ENCODE assay signal across 18 cellular contexts in the genomic region with DNA sequence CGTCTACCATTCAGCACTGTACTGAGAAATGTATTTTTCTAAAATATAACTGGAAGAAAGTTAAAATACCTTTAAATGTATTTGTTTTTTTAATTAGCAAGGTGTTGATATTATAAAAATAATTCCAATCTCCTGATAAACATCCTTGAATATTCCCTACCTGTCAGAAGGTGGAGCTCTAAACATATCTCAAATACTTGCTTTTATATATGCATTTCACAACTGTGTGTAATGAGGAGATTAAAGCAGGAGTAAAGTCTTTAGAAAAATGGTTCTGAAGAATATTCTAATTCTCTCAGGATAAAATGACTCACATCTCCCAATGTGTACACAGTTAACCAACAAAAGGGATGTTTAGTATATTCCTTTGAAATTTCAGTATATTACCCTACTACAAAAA.
DNase-seq lines count a peak whose midpoint lies in the region; ATAC-seq, FAIRE-seq and TF ChIP-seq lines count a peak whose summit lies in the region.
"Had no signal": no experiment of that assay in that cellular context is flagged by ENCODE, and none has a peak within 500 bp of the region (broad histone marks: within the 10 kb centered on the region; RNA-seq: fewer than 3 reads in every experiment).

No MANE protein-coding gene starts in this region.

- H3K9me2 ChIP-seq in SK-N-SH: no peaks in the 10 kb centered on the region

- no peak overlapping the region for H3K27ac Mint-ChIP-seq in activated CD4-positive, alpha-beta memory T cell treated with anti-CD3 and anti-CD28 coated beads for 36 hours
- H3K27ac Mint-ChIP-seq: activated CD8-positive, alpha-beta T cell treated with anti-CD3 and anti-CD28 coated beads, Interleukin-2, amount 10 ng/mL, durations not matched to agents 7 days and 5 days; natural killer cell; stimulated activated naive CD8-positive, alpha-beta T cell treated with anti-CD3 and anti-CD28 coated beads, Interleukin-15, amount 100 ng/mL, for 72 hours had no signal

- H3K4me1 Mint-ChIP-seq in activated CD4-positive, alpha-beta memory T cell treated with anti-CD3 and anti-CD28 coated beads for 36 hours (ENCODE audit: low read depth): no peaks in the 10 kb centered on the region
- H3K4me1 Mint-ChIP-seq: natural killer cell; stimulated activated naive CD8-positive, alpha-beta T cell treated with anti-CD3 and anti-CD28 coated beads, Interleukin-15, amount 100 ng/mL, for 72 hours had no signal

- H3K27me3 Mint-ChIP-seq in activated CD4-positive, alpha-beta memory T cell treated with anti-CD3 and anti-CD28 coated beads for 36 hours: no peaks in the 10 kb centered on the region
- H3K27me3 Mint-ChIP-seq: stimulated activated naive CD8-positive, alpha-beta T cell treated with anti-CD3 and anti-CD28 coated beads, Interleukin-15, amount 100 ng/mL, for 72 hours had no signal

- no peak for ATAC-seq in SK-N-SH treated with all-trans-retinoic acid at 6 μM for 48 hours
- ATAC-seq in GM18502 (IDR thresholded peaks at IDR 0.05; ENCODE audit: poor library complexity, unreplicated experiment): no peak
- no peak for ATAC-seq in HG03280 (IDR thresholded peaks at IDR 0.05; ENCODE audit: unreplicated experiment)
- ATAC-seq: activated CD8-positive, alpha-beta T cell treated with anti-CD3 and anti-CD28 coated beads, Interleukin-2, amount 10 ng/mL, durations not matched to agents 7 days and 5 days; natural killer cell; psoas muscle; stimulated activated naive CD8-positive, alpha-beta T cell treated with anti-CD3 and anti-CD28 coated beads, Interleukin-15, amount 100 ng/mL, for 72 hours had no signal

- H4K20me1 ChIP-seq in SK-N-SH (ENCODE audit: insufficient read depth): no peaks in the 10 kb centered on the region

- peaks cover 3% of the 10 kb centered on the region for H3F3A ChIP-seq in SK-N-SH (replicated peaks; ENCODE audit: insufficient read depth)

- no peaks in the 10 kb centered on the region for H3K79me2 ChIP-seq in SK-N-SH (ENCODE audit: insufficient read depth)

- TF ChIP-seq CTCF in SK-N-SH (IDR thresholded peaks at IDR 0.05) (peak; percentile 15; the same call in 1 of the 2 replicates), bronchial epithelial cell (IDR thresholded peaks at IDR 0.05; ENCODE audit: insufficient read depth, low read length, severe bottlenecking) (no peak)

- CTCF ChIA-PET in SK-N-SH (lab: Yijun Ruan, JAX): interaction anchor here (0.8 to 1.3 kb wide), 5 partner anchors 12 to 102 kb away, joined by 3 to 6 read pairs (median 4); no protein-coding TSS in a partner anchor
- CTCF ChIA-PET in activated CD4-positive, alpha-beta memory T cell treated with anti-CD3 and anti-CD28 coated beads for 36 hours (lab: Charles Lee): interaction anchor here (1.0 kb wide), 1 partner anchor 534 kb away, joined by 3 read pairs; no protein-coding TSS in a partner anchor

- no peaks in the 10 kb centered on the region for H3K9me3 ChIP-seq in SK-N-SH
- H3K9me3 ChIP-seq: psoas muscle, SJSA1, vagina had no signal

- H3K36me3 ChIP-seq in SK-N-SH (replicated peaks in 1 of 2; ENCODE audit: control insufficient read depth in 1 of 2, insufficient read depth in 2 of 2, low read length in 1 of 2): peaks cover 3 to 7% of the 10 kb centered on the region in 2 experiments
- H3K36me3 ChIP-seq in bronchial epithelial cell (ENCODE audit: control insufficient read depth, insufficient read depth, low read length): peaks cover 1% of the 10 kb centered on the region
- H3K36me3 ChIP-seq: SJSA1, vagina had no signal

- H3K27me3 ChIP-seq in SK-N-SH (ENCODE audit: insufficient read depth) (no peaks in the 10 kb centered on the region), bronchial epithelial cell (ENCODE audit: control insufficient read depth, insufficient read depth, low read length) (no peaks in the 10 kb centered on the region)
- H3K27me3 ChIP-seq: SJSA1, vagina had no signal

- H2AFZ ChIP-seq in SK-N-SH (ENCODE audit: low read depth): no peak overlapping the region

- no peak overlapping the region for H3K4me2 ChIP-seq in SK-N-SH

- no peaks in the 10 kb centered on the region; a peak in 1 of 4 replicates for H3K4me1 ChIP-seq in SK-N-SH (ENCODE audit: control insufficient read depth in 1 of 2, insufficient read depth in 2 of 2, low read depth in 1 of 2, low read length in 1 of 2)
- H3K4me1 ChIP-seq: SJSA1 had no signal

- H3K9ac ChIP-seq in SK-N-SH: no peak overlapping the region

- no peak overlapping the region for H3K4me3 Mint-ChIP-seq in activated CD4-positive, alpha-beta memory T cell treated with anti-CD3 and anti-CD28 coated beads for 36 hours
- H3K4me3 Mint-ChIP-seq: activated CD8-positive, alpha-beta T cell treated with anti-CD3 and anti-CD28 coated beads, Interleukin-2, amount 10 ng/mL, durations not matched to agents 7 days and 5 days; natural killer cell; stimulated activated naive CD8-positive, alpha-beta T cell treated with anti-CD3 and anti-CD28 coated beads, Interleukin-15, amount 100 ng/mL, for 72 hours had no signal

- no peak for FAIRE-seq in bronchial epithelial cell (lab: Jason Lieb, UNC)

- DNase-seq in SK-N-SH: no peak
- peak; percentile 8 for DNase-seq in NCI-H146 treated with DMSO at 0.1 percent for 48 hours (lab: John Stamatoyannopoulos, UW; ENCODE audit: unreplicated experiment)
- peak; percentile 29 for DNase-seq in bronchial epithelial cell (ENCODE audit: low read depth)
- peak; percentile 50 for DNase-seq in renal cortical epithelial cell (ENCODE audit: low read depth)
- DNase-seq in activated CD4-positive, alpha-beta memory T cell treated with anti-CD3 and anti-CD28 coated beads for 36 hours: no peak
- DNase-seq: activated CD8-positive, alpha-beta T cell treated with anti-CD3 and anti-CD28 coated beads, Interleukin-2, amount 10 ng/mL, durations not matched to agents 7 days and 5 days; caudate nucleus; COR-L47; natural killer cell; NCI-H2029 treated with DMSO at 0.1 percent for 48 hours; psoas muscle; stimulated activated CD4-positive, alpha-beta T cell treated with anti-CD3 and anti-CD28 coated beads, Interleukin-15, amount 100 ng/mL, for 24 hours; stimulated activated naive CD8-positive, alpha-beta T cell treated with anti-CD3 and anti-CD28 coated beads, Interleukin-15, amount 100 ng/mL, for 72 hours had no signal

- POLR2A ChIA-PET in SK-N-SH (lab: Yijun Ruan, JAX): no interaction called here
- POLR2A ChIA-PET in activated CD4-positive, alpha-beta memory T cell treated with anti-CD3 and anti-CD28 coated beads for 36 hours (lab: Charles Lee): no interaction called here

- intact Hi-C loops in activated CD4-positive, alpha-beta memory T cell treated with anti-CD3 and anti-CD28 coated beads for 36 hours (cut with micrococcal nuclease): no loop called here

- no peak for TF ChIP-seq EP300 in SK-N-SH (IDR thresholded peaks at IDR 0.05; ENCODE audit: borderline replicate concordance in 1 of 2, low read depth in 1 of 2, low read length in 1 of 2)

- 100% methylated on average over 1 of the region's 1 CpG for WGBS in SK-N-SH (ENCODE audit: low lambda C conversion rate)

- no peaks in the 10 kb centered on the region for H3K36me3 Mint-ChIP-seq in activated CD4-positive, alpha-beta memory T cell treated with anti-CD3 and anti-CD28 coated beads for 36 hours
- H3K36me3 Mint-ChIP-seq: natural killer cell had no signal

- H3K9me3 Mint-ChIP-seq in activated CD4-positive, alpha-beta memory T cell treated with anti-CD3 and anti-CD28 coated beads for 36 hours: no peaks in the 10 kb centered on the region
- H3K9me3 Mint-ChIP-seq: natural killer cell; stimulated activated naive CD8-positive, alpha-beta T cell treated with anti-CD3 and anti-CD28 coated beads, Interleukin-15, amount 100 ng/mL, for 72 hours had no signal

- peak; percentile 51; the same call in 1 of the 2 replicates for TF ChIP-seq RAD21 in SK-N-SH (IDR thresholded peaks at IDR 0.05; ENCODE audit: low read length)

- no peak overlapping the region for H3K27ac ChIP-seq in SK-N-SH (ENCODE audit: low read depth in 2 of 2, low read length in 1 of 2)
- H3K27ac ChIP-seq: psoas muscle, SJSA1, vagina had no signal

- H3K4me3 ChIP-seq in SK-N-SH (ENCODE audit: low read depth in 2 of 2, low read length in 1 of 2): no peak overlapping the region
- H3K4me3 ChIP-seq in bronchial epithelial cell (ENCODE audit: low read depth, low read length): no peak overlapping the region
- H3K4me3 ChIP-seq: psoas muscle, SJSA1, vagina had no signal

TF ChIP-seq in SK-N-SH, 30 proteins besides CTCF, POLR2A, EP300 and RAD21 (continues in another document):
- TF ChIP-seq GABPA (IDR thresholded peaks at IDR 0.05; ENCODE audit: low read depth): no peak
- no peak for TF ChIP-seq TAF1 (IDR thresholded peaks at IDR 0.05; ENCODE audit: borderline replicate concordance, low read depth, low read length)
- no peak for TF ChIP-seq RCOR1 (IDR thresholded peaks at IDR 0.05; ENCODE audit: low read length)
- TF ChIP-seq ELF1 (IDR thresholded peaks at IDR 0.05): no peak
- TF ChIP-seq, protein P1, sequence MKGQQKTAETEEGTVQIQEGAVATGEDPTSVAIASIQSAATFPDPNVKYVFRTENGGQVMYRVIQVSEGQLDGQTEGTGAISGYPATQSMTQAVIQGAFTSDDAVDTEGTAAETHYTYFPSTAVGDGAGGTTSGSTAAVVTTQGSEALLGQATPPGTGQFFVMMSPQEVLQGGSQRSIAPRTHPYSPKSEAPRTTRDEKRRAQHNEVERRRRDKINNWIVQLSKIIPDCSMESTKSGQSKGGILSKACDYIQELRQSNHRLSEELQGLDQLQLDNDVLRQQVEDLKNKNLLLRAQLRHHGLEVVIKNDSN (IDR thresholded peaks at IDR 0.05; ENCODE audit: borderline replicate concordance, low read depth): no peak

TF ChIP-seq in SK-N-SH treated with all-trans-retinoic acid at 6 μM for 48 hours, 23 proteins besides CTCF, POLR2A, EP300 and RAD21:
- TF ChIP-seq ZNF70 (CRISPR knock-in tag; IDR thresholded peaks at IDR 0.05) (no peak), ISL1 (CRISPR knock-in tag; IDR thresholded peaks at IDR 0.05) (no peak)

Comparison
In these comparisons a context has a peak if more than half of its experiments do, and no peak if none do; other contexts are left out.
1. DNase-seq: peak in NCI-H146 treated with DMSO at 0.1 percent for 48 hours (single experiment), bronchial epithelial cell (single experiment) and renal cortical epithelial cell (single experiment); none in SK-N-SH (single experiment) and activated CD4-positive, alpha-beta memory T cell treated with anti-CD3 and anti-CD28 coated beads for 36 hours (single experiment).